8 cellular contexts compared by ENCODE assay signal in the genomic region with DNA sequence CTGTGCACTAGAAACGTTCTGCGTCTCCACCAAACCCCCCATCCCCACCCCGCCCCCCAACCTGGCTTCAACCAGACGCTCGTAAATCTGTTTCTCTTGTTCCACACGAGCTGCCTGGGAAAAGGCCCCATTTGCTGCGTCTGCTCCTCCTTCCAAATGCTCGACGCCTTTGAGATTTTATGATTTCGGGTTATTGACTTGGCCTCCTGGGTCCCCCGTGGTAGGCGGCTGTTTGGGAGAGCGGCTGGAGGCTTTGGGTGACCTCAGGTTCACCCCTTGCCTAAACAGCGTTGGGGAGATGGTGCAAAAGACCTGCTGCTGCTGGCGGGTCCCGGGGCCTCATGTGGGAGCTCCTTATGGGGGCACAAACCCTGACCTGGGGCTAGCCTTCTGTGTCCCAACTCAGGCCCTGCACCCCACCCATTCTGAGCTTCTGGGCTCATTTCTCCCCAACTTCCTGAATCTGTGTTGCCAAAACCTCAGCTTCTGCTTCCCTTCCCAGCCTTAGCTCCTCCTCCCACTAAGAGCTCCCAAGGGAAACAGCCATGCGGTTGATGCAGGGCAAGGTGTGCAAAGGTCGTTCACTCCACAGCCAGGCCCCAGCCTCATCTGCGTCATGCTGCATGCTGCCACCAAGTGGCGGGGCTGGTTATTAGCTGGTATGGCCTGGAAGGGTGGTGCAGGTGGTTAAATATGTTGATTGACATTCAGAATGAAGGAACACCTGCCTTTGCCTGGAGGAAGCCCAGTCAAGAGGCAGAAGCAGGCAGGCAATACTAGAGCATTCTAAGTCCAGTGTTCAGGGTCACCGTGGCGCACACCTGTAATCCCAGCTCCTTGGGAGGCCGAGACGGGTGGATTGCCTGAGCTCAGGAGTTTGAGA. TPM values are rescaled to one million over a fixed set of nuclear protein-coding genes. Genes with fewer than 3 reads are reported as not detected.
DNase-seq lines count a peak whose midpoint lies in the region; ATAC-seq and TF ChIP-seq lines count a peak whose summit lies in the region.

No MANE protein-coding gene starts in this region.

- H2AFZ ChIP-seq in Karpas-422 (ENCODE audit: low read length), result no peak overlapping the region

- TF ChIP-seq EP300 in esophagus muscularis mucosa (IDR thresholded peaks at IDR 0.05), result no peak

- H3K9me3 Mint-ChIP-seq in activated CD8-positive, alpha-beta memory T cell treated with anti-CD3 and anti-CD28 coated beads, Interleukin-2, amount 10 ng/mL, durations not matched to agents 7 days and 5 days (ENCODE audit: low read depth), result no peaks in the 10 kb centered on the region
- H3K9me3 Mint-ChIP-seq in progenitor cell of endocrine pancreas (ENCODE audit: low read depth), result no peaks in the 10 kb centered on the region
- H3K9me3 Mint-ChIP-seq in activated T-helper 2 cell treated with anti-CD3 and anti-CD28 coated beads, Interferon-gamma antibody, Interleukin-2, Interleukin-4, amounts not matched to agents 10 μg/mL and 5 μg/mL and 100 μg/mL, durations not matched to agents 14 hours and 24 hours and 36 hours, result no peaks in the 10 kb centered on the region

- no peaks in the 10 kb centered on the region for H3K9me2 ChIP-seq in Karpas-422 (replicated peaks; ENCODE audit: insufficient read depth, low read length)

- no peak overlapping the region for H3K4me3 Mint-ChIP-seq in activated CD8-positive, alpha-beta memory T cell treated with anti-CD3 and anti-CD28 coated beads, Interleukin-2, amount 10 ng/mL, durations not matched to agents 7 days and 5 days
- H3K4me3 Mint-ChIP-seq in progenitor cell of endocrine pancreas (ENCODE audit: low read depth), result no peak overlapping the region
- H3K4me3 Mint-ChIP-seq in activated T-helper 2 cell treated with anti-CD3 and anti-CD28 coated beads, Interferon-gamma antibody, Interleukin-2, Interleukin-4, amounts not matched to agents 10 μg/mL and 5 μg/mL and 100 μg/mL, durations not matched to agents 14 hours and 24 hours and 36 hours (ENCODE audit: low read depth), result no peak overlapping the region

- no peaks in the 10 kb centered on the region for H3K36me3 Mint-ChIP-seq in activated CD8-positive, alpha-beta memory T cell treated with anti-CD3 and anti-CD28 coated beads, Interleukin-2, amount 10 ng/mL, durations not matched to agents 7 days and 5 days
- no peaks in the 10 kb centered on the region for H3K36me3 Mint-ChIP-seq in progenitor cell of endocrine pancreas (ENCODE audit: insufficient read depth)
- H3K36me3 Mint-ChIP-seq in activated T-helper 2 cell treated with anti-CD3 and anti-CD28 coated beads, Interferon-gamma antibody, Interleukin-2, Interleukin-4, amounts not matched to agents 10 μg/mL and 5 μg/mL and 100 μg/mL, durations not matched to agents 14 hours and 24 hours and 36 hours (ENCODE audit: low read depth), result no peaks in the 10 kb centered on the region

- no peak overlapping the region for H3K27ac ChIP-seq in Karpas-422 (ENCODE audit: low read length)
- H3K27ac ChIP-seq in esophagus muscularis mucosa (replicated peaks in 1 of 4), result no peak overlapping the region

- TF ChIP-seq POLR2A in esophagus muscularis mucosa (IDR thresholded peaks at IDR 0.05; ENCODE audit: low read depth), result no peak

- CTCF ChIA-PET in activated CD8-positive, alpha-beta memory T cell treated with anti-CD3 and anti-CD28 coated beads, Interleukin-2, amount 10 ng/mL, durations not matched to agents 7 days and 5 days (lab: Charles Lee), result interaction anchor here (1.1 to 1.4 kb wide), 2 partner anchors 14 to 48 kb away, joined by 3 to 6 read pairs; no protein-coding TSS in a partner anchor

- no peak overlapping the region for H3K4me3 ChIP-seq in Karpas-422 (ENCODE audit: low read length)
- H3K4me3 ChIP-seq in esophagus muscularis mucosa, result no peak overlapping the region

- H3K79me2 ChIP-seq in Karpas-422 (ENCODE audit: low read length), result no peaks in the 10 kb centered on the region

- H3K4me1 Mint-ChIP-seq in activated CD8-positive, alpha-beta memory T cell treated with anti-CD3 and anti-CD28 coated beads, Interleukin-2, amount 10 ng/mL, durations not matched to agents 7 days and 5 days, result no peaks in the 10 kb centered on the region
- H3K4me1 Mint-ChIP-seq in progenitor cell of endocrine pancreas (ENCODE audit: low read depth), result peaks cover 15% of the 10 kb centered on the region
- no peaks in the 10 kb centered on the region for H3K4me1 Mint-ChIP-seq in activated T-helper 2 cell treated with anti-CD3 and anti-CD28 coated beads, Interferon-gamma antibody, Interleukin-2, Interleukin-4, amounts not matched to agents 10 μg/mL and 5 μg/mL and 100 μg/mL, durations not matched to agents 14 hours and 24 hours and 36 hours (ENCODE audit: low read depth)

- H3K27me3 ChIP-seq in Karpas-422 (ENCODE audit: low read length) (no peaks in the 10 kb centered on the region), esophagus muscularis mucosa (no peaks in the 10 kb centered on the region)

- peaks cover 11% of the 10 kb centered on the region for H3K4me1 ChIP-seq in Karpas-422 (ENCODE audit: low read length)
- H3K4me1 ChIP-seq in esophagus muscularis mucosa, result peaks cover 4 to 59% (median 50%) of the 10 kb centered on the region in 4 donors

- no peaks in the 10 kb centered on the region for H3K9me3 ChIP-seq in Karpas-422 (ENCODE audit: low read length)
- no peaks in the 10 kb centered on the region for H3K9me3 ChIP-seq in esophagus muscularis mucosa

- TF ChIP-seq CTCF in esophagus muscularis mucosa (IDR thresholded peaks at IDR 0.05), result peak in 1 of 3 experiments; percentile 37
- TF ChIP-seq CTCF in progenitor cell of endocrine pancreas (IDR thresholded peaks at IDR 0.05; ENCODE audit: unreplicated experiment), result peak; percentile 46

- H3K36me3 ChIP-seq in Karpas-422 (ENCODE audit: insufficient read depth, low read length), result no peaks in the 10 kb centered on the region
- no peaks in the 10 kb centered on the region for H3K36me3 ChIP-seq in esophagus muscularis mucosa

- ATAC-seq in activated CD8-positive, alpha-beta memory T cell treated with anti-CD3 and anti-CD28 coated beads, Interleukin-2, amount 10 ng/mL, durations not matched to agents 7 days and 5 days, result no peak

- 0 out of 2 replicates have a peak, but pooled peaks cover 2% of the 10 kb centered on the region for H4K20me1 ChIP-seq in Karpas-422 (ENCODE audit: insufficient read depth, low read depth, low read length)

- intact Hi-C loops in esophagus muscularis mucosa (cut with DNase I), result no loop called here
- intact Hi-C loops in activated T-helper 2 cell treated with anti-CD3 and anti-CD28 coated beads, Interferon-gamma antibody, Interleukin-2, Interleukin-4, amounts not matched to agents 10 μg/mL and 5 μg/mL and 100 μg/mL, durations not matched to agents 14 hours and 24 hours and 36 hours (cut with micrococcal nuclease), result no loop called here

- no peak overlapping the region for H3K27ac Mint-ChIP-seq in activated CD8-positive, alpha-beta memory T cell treated with anti-CD3 and anti-CD28 coated beads, Interleukin-2, amount 10 ng/mL, durations not matched to agents 7 days and 5 days
- H3K27ac Mint-ChIP-seq in progenitor cell of endocrine pancreas, result no peak overlapping the region
- no peak overlapping the region for H3K27ac Mint-ChIP-seq in activated T-helper 2 cell treated with anti-CD3 and anti-CD28 coated beads, Interferon-gamma antibody, Interleukin-2, Interleukin-4, amounts not matched to agents 10 μg/mL and 5 μg/mL and 100 μg/mL, durations not matched to agents 14 hours and 24 hours and 36 hours

- WGBS in esophagus muscularis mucosa, result 72% methylated on average over 24 of the region's 24 CpGs

- H3K27me3 Mint-ChIP-seq in activated CD8-positive, alpha-beta memory T cell treated with anti-CD3 and anti-CD28 coated beads, Interleukin-2, amount 10 ng/mL, durations not matched to agents 7 days and 5 days, result no peaks in the 10 kb centered on the region
- H3K27me3 Mint-ChIP-seq in progenitor cell of endocrine pancreas, result no peaks in the 10 kb centered on the region
- no peaks in the 10 kb centered on the region for H3K27me3 Mint-ChIP-seq in activated T-helper 2 cell treated with anti-CD3 and anti-CD28 coated beads, Interferon-gamma antibody, Interleukin-2, Interleukin-4, amounts not matched to agents 10 μg/mL and 5 μg/mL and 100 μg/mL, durations not matched to agents 14 hours and 24 hours and 36 hours (ENCODE audit: low read depth)

- no peak overlapping the region for H3K4me2 ChIP-seq in Karpas-422 (ENCODE audit: low read depth, low read length, poor library complexity, severe bottlenecking)

- H3K9ac ChIP-seq in Karpas-422 (ENCODE audit: low read length), result no peak overlapping the region

- peak; percentile 59 for DNase-seq in activated CD8-positive, alpha-beta memory T cell treated with anti-CD3 and anti-CD28 coated beads, Interleukin-2, amount 50 U/mL, for 48 hours
- no peak for DNase-seq in activated CD8-positive, alpha-beta memory T cell treated with anti-CD3 and anti-CD28 coated beads, Interleukin-2, amount 10 ng/mL, durations not matched to agents 7 days and 5 days
- DNase-seq in Karpas-422, result peak; percentile 92
- DNase-seq in RPMI7951 (ENCODE audit: low read depth), result peak; percentile 51
- peak; percentile 88 for DNase-seq in esophagus muscularis mucosa (ENCODE audit: extremely low spot score)
- no peak for DNase-seq in progenitor cell of endocrine pancreas (ENCODE audit: low spot score, unreplicated experiment)
- DNase-seq in hypothalamus (lab: John Stamatoyannopoulos, UW), result no peak
- DNase-seq in activated T-helper 2 cell treated with anti-CD3 and anti-CD28 coated beads, Interferon-gamma antibody, Interleukin-2, Interleukin-4, amounts not matched to agents 10 μg/mL and 5 μg/mL and 100 μg/mL, durations not matched to agents 14 hours and 24 hours and 36 hours (ENCODE audit: low spot score), result no peak

RNA-seq across cellular contexts. Expression of gene ELN, which starts 49.1 kb away (rescaled TPM):
- total RNA-seq in activated CD8-positive, alpha-beta memory T cell treated with anti-CD3 and anti-CD28 coated beads, Interleukin-2, amount 10 ng/mL, durations not matched to agents 7 days and 5 days, result not detected
- not detected in 2 replicates for total RNA-seq in Karpas-422 (2014; rRNA removed; shearing (Covaris generic); ENCODE audit: low replicate concordance)
- 0.12 and 0.59 TPM in 2 replicates for total RNA-seq in RPMI7951 (2014; rRNA removed; shearing (Covaris generic))
- 100 to 1,000 TPM; 337 to 646 (median 447) TPM for total RNA-seq in esophagus muscularis mucosa
- total RNA-seq in progenitor cell of endocrine pancreas, result 0.26 and 0.33 TPM in 2 replicates
- not detected in 2 replicates for total RNA-seq in activated T-helper 2 cell treated with anti-CD3 and anti-CD28 coated beads, Interferon-gamma antibody, Interleukin-2, Interleukin-4, amounts not matched to agents 10 μg/mL and 5 μg/mL and 100 μg/mL, durations not matched to agents 14 hours and 24 hours and 36 hours

Comparison
In these comparisons a context has a peak if more than half of its experiments do, and no peak if none do; other contexts are left out.
1. DNase-seq: peak in activated CD8-positive, alpha-beta memory T cell treated with anti-CD3 and anti-CD28 coated beads, Interleukin-2, amount 50 U/mL, for 48 hours (single experiment), Karpas-422 (single experiment), RPMI7951 (single experiment) and esophagus muscularis mucosa (single experiment); none in activated CD8-positive, alpha-beta memory T cell treated with anti-CD3 and anti-CD28 coated beads, Interleukin-2, amount 10 ng/mL, durations not matched to agents 7 days and 5 days (single experiment), progenitor cell of endocrine pancreas (single experiment), hypothalamus (0 of 51) and activated T-helper 2 cell treated with anti-CD3 and anti-CD28 coated beads, Interferon-gamma antibody, Interleukin-2, Interleukin-4, amounts not matched to agents 10 μg/mL and 5 μg/mL and 100 μg/mL, durations not matched to agents 14 hours and 24 hours and 36 hours (single experiment).
2. RNA of gene ELN, which starts 49.1 kb away (total RNA-seq): 337 to 646 TPM in esophagus muscularis mucosa; 0.26 to 0.33 TPM in progenitor cell of endocrine pancreas, 0.12 to 0.59 TPM in RPMI7951, not detected in activated CD8-positive, alpha-beta memory T cell treated with anti-CD3 and anti-CD28 coated beads, Interleukin-2, amount 10 ng/mL, durations not matched to agents 7 days and 5 days, not detected in Karpas-422 and not detected in activated T-helper 2 cell treated with anti-CD3 and anti-CD28 coated beads, Interferon-gamma antibody, Interleukin-2, Interleukin-4, amounts not matched to agents 10 μg/mL and 5 μg/mL and 100 μg/mL, durations not matched to agents 14 hours and 24 hours and 36 hours; every median in the first group is over 100 times any median in the second.